8 cellular contexts compared by ENCODE assay signal in the genomic region with DNA sequence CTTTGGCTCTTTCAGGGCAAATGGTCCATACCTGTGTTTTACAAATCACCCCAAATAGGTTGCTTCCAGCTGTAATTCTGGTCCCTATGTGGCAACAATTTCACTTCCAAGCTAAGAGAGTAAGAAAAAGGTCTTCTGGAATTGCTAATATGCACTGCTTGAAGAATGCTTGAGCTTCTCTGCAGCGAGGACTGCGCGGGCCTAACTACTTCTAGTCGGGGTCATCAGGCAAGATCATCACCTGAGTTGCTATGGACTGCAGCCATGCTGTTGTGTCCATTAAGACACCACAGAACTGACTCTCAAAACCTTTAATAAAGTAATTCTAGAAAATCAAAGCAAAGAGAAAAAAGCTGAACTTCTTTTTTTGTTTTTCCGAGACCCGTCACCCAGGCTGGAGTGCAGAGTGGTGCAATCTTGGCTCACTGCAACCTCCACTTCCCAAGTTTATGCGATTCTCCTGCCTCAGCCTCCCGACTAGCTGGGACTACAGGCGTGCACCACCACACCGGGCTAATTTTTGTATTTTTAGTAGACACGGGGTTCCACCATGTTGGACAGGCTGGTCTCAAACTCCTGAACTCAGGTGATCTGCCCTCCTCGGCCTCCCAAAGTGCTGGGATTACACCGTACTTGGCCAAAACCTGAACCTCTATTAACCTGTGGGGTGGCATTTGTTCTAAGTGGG. TPM values are rescaled to one million over a fixed set of nuclear protein-coding genes. Genes with fewer than 3 reads are reported as not detected.
DNase-seq lines count a peak whose midpoint lies in the region; ATAC-seq and TF ChIP-seq lines count a peak whose summit lies in the region.

No MANE protein-coding gene starts in this region.

- peaks cover 18% of the 10 kb centered on the region for H3K4me1 ChIP-seq in fibroblast of lung (ENCODE audit: control insufficient read depth, extremely low read depth, insufficient read depth, low read length)

- TF ChIP-seq CTCF in GM06990 (IDR thresholded peaks at IDR 0.05; ENCODE audit: insufficient read depth, low read length, poor library complexity, severe bottlenecking), result no peak
- no peak for TF ChIP-seq CTCF in VCaP (conservative IDR thresholded peaks at IDR 0.05)
- TF ChIP-seq CTCF in fibroblast of lung (conservative IDR thresholded peaks at IDR 0.05 in 1 of 2, IDR thresholded peaks at IDR 0.05 in 1 of 2; ENCODE audit: low read depth in 1 of 2, low read length in 2 of 2), result no peak

- ATAC-seq in HG02588 (IDR thresholded peaks at IDR 0.05; ENCODE audit: unreplicated experiment) (no peak), HG02840 (IDR thresholded peaks at IDR 0.05; ENCODE audit: low FRiP score, unreplicated experiment) (no peak)

- no peak overlapping the region for H2AFZ ChIP-seq in fibroblast of lung (ENCODE audit: low read length)

- H3K27ac ChIP-seq in VCaP (peak overlapping the region; percentile 85; the same call in 1 of the 2 replicates), fibroblast of lung (ENCODE audit: insufficient read depth, low read length) (no peak overlapping the region)

- H3K4me2 ChIP-seq in fibroblast of lung (ENCODE audit: extremely low read depth, insufficient read depth, low read length), result peak overlapping the region; percentile 98

- no peaks in the 10 kb centered on the region for H3K36me3 ChIP-seq in GM06990 (ENCODE audit: control insufficient read depth, insufficient read depth, low read length)
- H3K36me3 ChIP-seq in fibroblast of lung (ENCODE audit: control insufficient read depth, insufficient read depth, low read length), result peaks cover 3% of the 10 kb centered on the region

- DNase-seq in GM06990 (ENCODE audit: extremely low read depth, insufficient read length) (no peak), fibroblast of lung (ENCODE audit: low read depth in 2 of 2) (no peak), skeletal muscle cell (ENCODE audit: low read depth) (no peak), NCI-H1417 treated with DMSO at 0.1 percent for 48 hours (lab: John Stamatoyannopoulos, UW) (no peak), occipital lobe (lab: John Stamatoyannopoulos, UW) (no peak)

- H4K20me1 ChIP-seq in fibroblast of lung (ENCODE audit: control insufficient read depth, extremely low read depth, insufficient read depth, low read length), result no peaks in the 10 kb centered on the region

- H3K9ac ChIP-seq in fibroblast of lung (ENCODE audit: insufficient read depth, low read length), result no peak overlapping the region

- H3K4me3 ChIP-seq in GM06990 (replicated peaks; ENCODE audit: low read depth, low read length) (peak overlapping the region; percentile 84), fibroblast of lung (replicated peaks in 1 of 4; ENCODE audit: control extremely low read depth in 1 of 4, insufficient read depth in 1 of 4, low read depth in 3 of 4, low read length in 4 of 4) (peak overlapping the region in 3 of 4 experiments; percentile 5 to 92 (median 82)), skeletal muscle cell (ENCODE audit: low read depth, low read length) (peak overlapping the region; percentile 86)

- H3K9me3 ChIP-seq in fibroblast of lung (ENCODE audit: control insufficient read depth, insufficient read depth, low read depth, low read length), result no peaks in the 10 kb centered on the region

- peaks cover 55% of the 10 kb centered on the region for H3K79me2 ChIP-seq in fibroblast of lung (ENCODE audit: control insufficient read depth, insufficient read depth, low read length)

- no peaks in the 10 kb centered on the region for H3K27me3 ChIP-seq in GM06990 (replicated peaks; ENCODE audit: control insufficient read depth, insufficient read depth, low read length)
- no peaks in the 10 kb centered on the region for H3K27me3 ChIP-seq in fibroblast of lung (ENCODE audit: control insufficient read depth, insufficient read depth, low read length)

RNA-seq across cellular contexts. Expression of gene JOSD1, which starts 2.2 kb away (rescaled TPM):
- total RNA-seq in fibroblast of lung (59.1 and 62.1 TPM in 2 replicates), occipital lobe (66.1 TPM)
- polyA plus RNA-seq in fibroblast of lung, result 35.9 and 40.5 TPM in 2 replicates
- 32.4 and 32.9 TPM in 2 replicates for polyA plus RNA-seq in fibroblast of lung (2012)
- polyA minus RNA-seq in fibroblast of lung (ENCODE audit: low replicate concordance), result 43.6 and 54.7 TPM in 2 replicates

RNA-seq across cellular contexts. Expression of gene GTPBP1, which starts 7.2 kb away (rescaled TPM):
- total RNA-seq in fibroblast of lung (18.0 and 23.1 TPM in 2 replicates), occipital lobe (32.1 TPM)
- 20.6 and 26.6 TPM in 2 replicates for polyA plus RNA-seq in fibroblast of lung
- 19.6 and 22.2 TPM in 2 replicates for polyA plus RNA-seq in fibroblast of lung (2012)
- polyA minus RNA-seq in fibroblast of lung (ENCODE audit: low replicate concordance), result 59.4 and 70.1 TPM in 2 replicates

RNA-seq across cellular contexts. Expression of gene TOMM22, which starts 16.8 kb away (rescaled TPM):
- 61.1 and 65.0 TPM in 2 replicates for total RNA-seq in fibroblast of lung
- 80.3 and 112 TPM in 2 replicates for polyA plus RNA-seq in fibroblast of lung
- 59.8 and 89.6 TPM in 2 replicates for polyA plus RNA-seq in fibroblast of lung (2012)
- polyA minus RNA-seq in fibroblast of lung (ENCODE audit: low replicate concordance), result 6.9 and 12.3 TPM in 2 replicates
- 54.7 TPM for total RNA-seq in occipital lobe

RNA-seq across cellular contexts. Expression of gene CBY1, which starts 42.1 kb away (rescaled TPM):
- 14.5 and 16.2 TPM in 2 replicates for total RNA-seq in fibroblast of lung
- 35.5 and 42.3 TPM in 2 replicates for polyA plus RNA-seq in fibroblast of lung
- 37.7 and 42.0 TPM in 2 replicates for polyA plus RNA-seq in fibroblast of lung (2012)
- polyA minus RNA-seq in fibroblast of lung (ENCODE audit: low replicate concordance), result 12.2 and 24.9 TPM in 2 replicates
- 16.5 TPM for total RNA-seq in occipital lobe

RNA-seq across cellular contexts. Expression of gene FAM227A, which starts 42.4 kb away (rescaled TPM):
- total RNA-seq in fibroblast of lung (0.66 and 0.77 TPM in 2 replicates), occipital lobe (3.7 TPM)
- polyA plus RNA-seq in fibroblast of lung, result 0.19 and 0.69 TPM in 2 replicates
- 0.08 and 0.30 TPM in 2 replicates for polyA plus RNA-seq in fibroblast of lung (2012)
- 6.7 TPM in 1 of 2 replicates, not detected in the other for polyA minus RNA-seq in fibroblast of lung (ENCODE audit: low replicate concordance)
